In genomic region chr11:67630943-67631331, GRCh38 we compare ENCODE assay signal across 1 cellular context.
A peak's percentile ranks its signal among the peaks of the same experiment; 100 is the strongest.
TF ChIP-seq lines count a peak whose summit lies in the region.

No MANE protein-coding gene starts in this region.

TF ChIP-seq in K562, 482 proteins besides CTCF, POLR2A, EP300 and RAD21 (continues in another document):
- TF ChIP-seq LARP7 (IDR thresholded peaks at IDR 0.05): no peak
- TF ChIP-seq, protein P1, sequence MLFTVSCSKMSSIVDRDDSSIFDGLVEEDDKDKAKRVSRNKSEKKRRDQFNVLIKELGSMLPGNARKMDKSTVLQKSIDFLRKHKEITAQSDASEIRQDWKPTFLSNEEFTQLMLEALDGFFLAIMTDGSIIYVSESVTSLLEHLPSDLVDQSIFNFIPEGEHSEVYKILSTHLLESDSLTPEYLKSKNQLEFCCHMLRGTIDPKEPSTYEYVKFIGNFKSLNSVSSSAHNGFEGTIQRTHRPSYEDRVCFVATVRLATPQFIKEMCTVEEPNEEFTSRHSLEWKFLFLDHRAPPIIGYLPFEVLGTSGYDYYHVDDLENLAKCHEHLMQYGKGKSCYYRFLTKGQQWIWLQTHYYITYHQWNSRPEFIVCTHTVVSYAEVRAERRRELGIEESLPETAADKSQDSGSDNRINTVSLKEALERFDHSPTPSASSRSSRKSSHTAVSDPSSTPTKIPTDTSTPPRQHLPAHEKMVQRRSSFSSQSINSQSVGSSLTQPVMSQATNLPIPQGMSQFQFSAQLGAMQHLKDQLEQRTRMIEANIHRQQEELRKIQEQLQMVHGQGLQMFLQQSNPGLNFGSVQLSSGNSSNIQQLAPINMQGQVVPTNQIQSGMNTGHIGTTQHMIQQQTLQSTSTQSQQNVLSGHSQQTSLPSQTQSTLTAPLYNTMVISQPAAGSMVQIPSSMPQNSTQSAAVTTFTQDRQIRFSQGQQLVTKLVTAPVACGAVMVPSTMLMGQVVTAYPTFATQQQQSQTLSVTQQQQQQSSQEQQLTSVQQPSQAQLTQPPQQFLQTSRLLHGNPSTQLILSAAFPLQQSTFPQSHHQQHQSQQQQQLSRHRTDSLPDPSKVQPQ (CRISPR knock-in tag; IDR thresholded peaks at IDR 0.05; ENCODE audit: borderline replicate concordance): no peak
- TF ChIP-seq ZNF431 (CRISPR knock-in tag; IDR thresholded peaks at IDR 0.05): 0 out of 2 replicates have a peak, but pooled peaks have one; percentile 7
- TF ChIP-seq ZNF282 (CRISPR knock-in tag; IDR thresholded peaks at IDR 0.05): no peak
- no peak for TF ChIP-seq ZNF197 (CRISPR knock-in tag; IDR thresholded peaks at IDR 0.05; ENCODE audit: low read depth)
- TF ChIP-seq CHD2 (IDR thresholded peaks at IDR 0.05; ENCODE audit: low read depth, low read length): no peak
- TF ChIP-seq, protein P2, sequence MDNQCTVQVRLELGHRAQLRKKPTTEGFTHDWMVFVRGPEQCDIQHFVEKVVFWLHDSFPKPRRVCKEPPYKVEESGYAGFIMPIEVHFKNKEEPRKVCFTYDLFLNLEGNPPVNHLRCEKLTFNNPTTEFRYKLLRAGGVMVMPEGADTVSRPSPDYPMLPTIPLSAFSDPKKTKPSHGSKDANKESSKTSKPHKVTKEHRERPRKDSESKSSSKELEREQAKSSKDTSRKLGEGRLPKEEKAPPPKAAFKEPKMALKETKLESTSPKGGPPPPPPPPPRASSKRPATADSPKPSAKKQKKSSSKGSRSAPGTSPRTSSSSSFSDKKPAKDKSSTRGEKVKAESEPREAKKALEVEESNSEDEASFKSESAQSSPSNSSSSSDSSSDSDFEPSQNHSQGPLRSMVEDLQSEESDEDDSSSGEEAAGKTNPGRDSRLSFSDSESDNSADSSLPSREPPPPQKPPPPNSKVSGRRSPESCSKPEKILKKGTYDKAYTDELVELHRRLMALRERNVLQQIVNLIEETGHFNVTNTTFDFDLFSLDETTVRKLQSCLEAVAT (IDR thresholded peaks at IDR 0.05): 0 out of 4 replicates have a peak, but pooled peaks of 1 of the 2 experiments have one; percentile 39
- TF ChIP-seq JUN (IDR thresholded peaks at IDR 0.05; ENCODE audit: borderline replicate concordance, low read depth, low read length): no peak
- 0 out of 2 replicates have a peak, but pooled peaks have one; percentile 20 for TF ChIP-seq JUN (CRISPR knock-in tag; IDR thresholded peaks at IDR 0.05; ENCODE audit: borderline replicate concordance)
- TF ChIP-seq KDM1A (IDR thresholded peaks at IDR 0.05): peak; percentile 21 to 80
- TF ChIP-seq NR2C1 (IDR thresholded peaks at IDR 0.05): no peak; the same call in 1 of the 2 replicates
- TF ChIP-seq NR2C1 (tag; IDR thresholded peaks at IDR 0.05): no peak
- TF ChIP-seq HOMEZ (CRISPR knock-in tag; IDR thresholded peaks at IDR 0.05): 0 out of 2 replicates have a peak, but pooled peaks have one; percentile 30
- no peak for TF ChIP-seq HEY1 (CRISPR knock-in tag; IDR thresholded peaks at IDR 0.05; ENCODE audit: borderline replicate concordance)
- no peak for TF ChIP-seq NFRKB (IDR thresholded peaks at IDR 0.05; ENCODE audit: low read depth)
- TF ChIP-seq BCOR (IDR thresholded peaks at IDR 0.05): peak; percentile 98
- TF ChIP-seq, protein P3, sequence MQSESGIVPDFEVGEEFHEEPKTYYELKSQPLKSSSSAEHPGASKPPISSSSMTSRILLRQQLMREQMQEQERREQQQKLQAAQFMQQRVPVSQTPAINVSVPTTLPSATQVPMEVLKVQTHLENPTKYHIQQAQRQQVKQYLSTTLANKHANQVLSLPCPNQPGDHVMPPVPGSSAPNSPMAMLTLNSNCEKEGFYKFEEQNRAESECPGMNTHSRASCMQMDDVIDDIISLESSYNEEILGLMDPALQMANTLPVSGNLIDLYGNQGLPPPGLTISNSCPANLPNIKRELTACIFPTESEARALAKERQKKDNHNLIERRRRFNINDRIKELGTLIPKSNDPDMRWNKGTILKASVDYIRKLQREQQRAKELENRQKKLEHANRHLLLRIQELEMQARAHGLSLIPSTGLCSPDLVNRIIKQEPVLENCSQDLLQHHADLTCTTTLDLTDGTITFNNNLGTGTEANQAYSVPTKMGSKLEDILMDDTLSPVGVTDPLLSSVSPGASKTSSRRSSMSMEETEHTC (IDR thresholded peaks at IDR 0.05): no peak
- TF ChIP-seq MIER1 (IDR thresholded peaks at IDR 0.05; ENCODE audit: low read depth): 0 out of 2 replicates have a peak, but pooled peaks have one; percentile 61
- TF ChIP-seq PTBP1 (IDR thresholded peaks at IDR 0.05; ENCODE audit: low read depth, low read length): 0 out of 2 replicates have a peak, but pooled peaks have one; percentile 31
- peak; percentile 91 for TF ChIP-seq HDGF (IDR thresholded peaks at IDR 0.05)
- TF ChIP-seq ZBTB26 (CRISPR knock-in tag; IDR thresholded peaks at IDR 0.05): 0 out of 2 replicates have a peak, but pooled peaks have one; percentile 6
- peak; percentile 86 for TF ChIP-seq ZFP36 (IDR thresholded peaks at IDR 0.05; ENCODE audit: low read depth, low read length, partially characterized antibody)
- TF ChIP-seq, protein P4, sequence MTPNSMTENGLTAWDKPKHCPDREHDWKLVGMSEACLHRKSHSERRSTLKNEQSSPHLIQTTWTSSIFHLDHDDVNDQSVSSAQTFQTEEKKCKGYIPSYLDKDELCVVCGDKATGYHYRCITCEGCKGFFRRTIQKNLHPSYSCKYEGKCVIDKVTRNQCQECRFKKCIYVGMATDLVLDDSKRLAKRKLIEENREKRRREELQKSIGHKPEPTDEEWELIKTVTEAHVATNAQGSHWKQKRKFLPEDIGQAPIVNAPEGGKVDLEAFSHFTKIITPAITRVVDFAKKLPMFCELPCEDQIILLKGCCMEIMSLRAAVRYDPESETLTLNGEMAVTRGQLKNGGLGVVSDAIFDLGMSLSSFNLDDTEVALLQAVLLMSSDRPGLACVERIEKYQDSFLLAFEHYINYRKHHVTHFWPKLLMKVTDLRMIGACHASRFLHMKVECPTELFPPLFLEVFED (CRISPR knock-in tag; conservative IDR thresholded peaks at IDR 0.05): 0 out of 2 replicates have a peak, but pooled peaks have one; percentile 7
- TF ChIP-seq U2AF1 (optimal IDR thresholded peaks at IDR 0.05; ENCODE audit: low read depth, low read length): no peak
- TF ChIP-seq CBFB (CRISPR knock-in tag; IDR thresholded peaks at IDR 0.05): peak; percentile 41; the same call in 1 of the 2 replicates
- 0 out of 4 replicates have a peak, but pooled peaks of 1 of the 2 experiments have one; percentile 20 for TF ChIP-seq MLX (CRISPR knock-in tag; conservative IDR thresholded peaks at IDR 0.05)
- 0 out of 2 replicates have a peak, but pooled peaks have one; percentile 36 for TF ChIP-seq EHMT2 (IDR thresholded peaks at IDR 0.05)
- TF ChIP-seq RBM25 (IDR thresholded peaks at IDR 0.05; ENCODE audit: low read depth, low read length, severe bottlenecking): peak; percentile 44
- TF ChIP-seq, protein P5, sequence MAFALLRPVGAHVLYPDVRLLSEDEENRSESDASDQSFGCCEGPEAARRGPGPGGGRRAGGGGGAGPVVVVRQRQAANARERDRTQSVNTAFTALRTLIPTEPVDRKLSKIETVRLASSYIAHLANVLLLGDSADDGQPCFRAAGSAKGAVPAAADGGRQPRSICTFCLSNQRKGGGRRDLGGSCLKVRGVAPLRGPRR (CRISPR knock-in tag; IDR thresholded peaks at IDR 0.05): peak; percentile 57; the same call in 1 of the 2 replicates
- TF ChIP-seq, protein P6, sequence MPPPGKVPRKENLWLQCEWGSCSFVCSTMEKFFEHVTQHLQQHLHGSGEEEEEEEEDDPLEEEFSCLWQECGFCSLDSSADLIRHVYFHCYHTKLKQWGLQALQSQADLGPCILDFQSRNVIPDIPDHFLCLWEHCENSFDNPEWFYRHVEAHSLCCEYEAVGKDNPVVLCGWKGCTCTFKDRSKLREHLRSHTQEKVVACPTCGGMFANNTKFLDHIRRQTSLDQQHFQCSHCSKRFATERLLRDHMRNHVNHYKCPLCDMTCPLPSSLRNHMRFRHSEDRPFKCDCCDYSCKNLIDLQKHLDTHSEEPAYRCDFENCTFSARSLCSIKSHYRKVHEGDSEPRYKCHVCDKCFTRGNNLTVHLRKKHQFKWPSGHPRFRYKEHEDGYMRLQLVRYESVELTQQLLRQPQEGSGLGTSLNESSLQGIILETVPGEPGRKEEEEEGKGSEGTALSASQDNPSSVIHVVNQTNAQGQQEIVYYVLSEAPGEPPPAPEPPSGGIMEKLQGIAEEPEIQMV (tag; conservative IDR thresholded peaks at IDR 0.05; ENCODE audit: low read depth): no peak
- TF ChIP-seq CBX1 (IDR thresholded peaks at IDR 0.05; ENCODE audit: low read depth): peak; percentile 45; the same call in 1 of the 2 replicates
- TF ChIP-seq BRD9 (IDR thresholded peaks at IDR 0.05; ENCODE audit: low read depth, partially characterized antibody): peak; percentile 71
- 0 out of 2 replicates have a peak, but pooled peaks have one; percentile 9 for TF ChIP-seq ZFX (CRISPR knock-in tag; IDR thresholded peaks at IDR 0.05)
- no peak for TF ChIP-seq ZNF184 (CRISPR knock-in tag; IDR thresholded peaks at IDR 0.05)
- 0 out of 2 replicates have a peak, but pooled peaks have one; percentile 6 for TF ChIP-seq RAD51 (IDR thresholded peaks at IDR 0.05; ENCODE audit: borderline replicate concordance, low read depth)
- peak; percentile 43; the same call in 1 of the 2 replicates for TF ChIP-seq DPF2 (IDR thresholded peaks at IDR 0.05)
- TF ChIP-seq, protein P7, sequence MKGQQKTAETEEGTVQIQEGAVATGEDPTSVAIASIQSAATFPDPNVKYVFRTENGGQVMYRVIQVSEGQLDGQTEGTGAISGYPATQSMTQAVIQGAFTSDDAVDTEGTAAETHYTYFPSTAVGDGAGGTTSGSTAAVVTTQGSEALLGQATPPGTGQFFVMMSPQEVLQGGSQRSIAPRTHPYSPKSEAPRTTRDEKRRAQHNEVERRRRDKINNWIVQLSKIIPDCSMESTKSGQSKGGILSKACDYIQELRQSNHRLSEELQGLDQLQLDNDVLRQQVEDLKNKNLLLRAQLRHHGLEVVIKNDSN (CRISPR knock-in tag; IDR thresholded peaks at IDR 0.05): peak; percentile 10; the same call in 1 of the 2 replicates
- 0 out of 2 replicates have a peak, but pooled peaks have one; percentile 21 for TF ChIP-seq TOE1 (IDR thresholded peaks at IDR 0.05; ENCODE audit: borderline replicate concordance)
- no peak for TF ChIP-seq TOE1 (CRISPR knock-in tag; IDR thresholded peaks at IDR 0.05; ENCODE audit: borderline replicate concordance, low read depth)
- no peak for TF ChIP-seq ATF1 (CRISPR knock-in tag; IDR thresholded peaks at IDR 0.05)
- TF ChIP-seq ATF1 (tag; IDR thresholded peaks at IDR 0.05): peak; percentile 41
- no peak for TF ChIP-seq KLF1 (tag; IDR thresholded peaks at IDR 0.05)
- TF ChIP-seq ATF3 (IDR thresholded peaks at IDR 0.05): peak; percentile 42
- TF ChIP-seq ATF3 (CRISPR knock-in tag; conservative IDR thresholded peaks at IDR 0.05): no peak
- TF ChIP-seq HIVEP1 (CRISPR knock-in tag; IDR thresholded peaks at IDR 0.05): no peak
- TF ChIP-seq YY1 (IDR thresholded peaks at IDR 0.05; ENCODE audit: borderline replicate concordance in 1 of 3, control insufficient read depth in 1 of 3, extremely low read depth in 1 of 3, insufficient read depth in 3 of 3, insufficient read length in 1 of 3, insufficient replicate concordance in 2 of 3, low read depth in 1 of 3, low read length in 2 of 3): peak in 2 of 3 experiments; percentile 4 to 13
- peak; percentile 63; the same call in 1 of the 2 replicates for TF ChIP-seq NR2F6 (CRISPR knock-in tag; IDR thresholded peaks at IDR 0.05)
- 0 out of 2 replicates have a peak, but pooled peaks have one; percentile 15 for TF ChIP-seq ZNF583 (CRISPR knock-in tag; IDR thresholded peaks at IDR 0.05)
- peak; percentile 97 for TF ChIP-seq SMARCA5 (IDR thresholded peaks at IDR 0.05)
- TF ChIP-seq MTF1 (CRISPR knock-in tag; IDR thresholded peaks at IDR 0.05; ENCODE audit: borderline replicate concordance): 0 out of 2 replicates have a peak, but pooled peaks have one; percentile 27
- no peak for TF ChIP-seq NR2C2 (CRISPR knock-in tag; IDR thresholded peaks at IDR 0.05)
- TF ChIP-seq NR2C2 (tag; IDR thresholded peaks at IDR 0.05): peak; percentile 72
- no peak for TF ChIP-seq HNRNPUL1 (IDR thresholded peaks at IDR 0.05; ENCODE audit: low read length)
- TF ChIP-seq ILF3 (IDR thresholded peaks at IDR 0.05; ENCODE audit: borderline replicate concordance): no peak
